Comparison of ENCODE assay signal across 13 cellular contexts in the genomic region with DNA sequence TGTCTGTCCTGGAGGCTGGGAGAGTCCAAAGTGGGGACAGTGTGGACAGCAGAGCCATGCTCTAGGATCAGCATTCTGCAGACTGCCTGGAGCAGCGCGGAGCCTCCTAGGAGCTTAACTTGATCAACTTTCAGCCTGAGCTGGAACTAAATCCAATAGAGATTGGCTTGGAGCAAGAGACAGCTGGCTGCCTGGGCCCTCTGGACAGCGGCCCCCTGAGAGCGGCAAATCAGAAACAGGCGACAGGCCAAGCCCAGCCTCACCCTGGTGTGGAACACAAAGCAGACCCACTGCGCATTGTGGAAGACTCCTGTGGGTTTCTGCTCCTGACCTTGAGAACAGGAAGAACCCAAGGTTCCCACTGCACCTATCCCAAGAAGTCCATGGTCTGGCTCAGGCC.
A peak's percentile ranks its signal among the peaks of the same experiment; 100 is the strongest.
DNase-seq lines count a peak whose midpoint lies in the region; ATAC-seq and TF ChIP-seq lines count a peak whose summit lies in the region.
"Had no signal": no experiment of that assay in that cellular context is flagged by ENCODE, and none has a peak within 500 bp of the region (broad histone marks: within the 10 kb centered on the region; RNA-seq: fewer than 3 reads in every experiment).

No MANE protein-coding gene starts in this region.

- BruUV-seq in IMR-90 (replicated peaks; lab: Mats Ljungman, UMichigan): no TSS peak

- no peak overlapping the region for H4K5ac ChIP-seq in IMR-90 (ENCODE audit: low read depth, low read length)
- H4K5ac ChIP-seq in mesendoderm (ENCODE audit: low read length): no peak overlapping the region

- H3K23ac ChIP-seq in IMR-90 (ENCODE audit: low read depth, low read length) (no peak overlapping the region), mesendoderm (ENCODE audit: low read length) (no peak overlapping the region)

- no peak overlapping the region for H3K27ac ChIP-seq in IMR-90 (ENCODE audit: insufficient read depth, low read length)
- H3K27ac ChIP-seq in WERI-Rb-1: peak overlapping the region; percentile 84
- no peak overlapping the region for H3K27ac ChIP-seq in mesendoderm (ENCODE audit: low read depth, low read length)
- H3K27ac ChIP-seq: C4-2B had no signal

- H3K18ac ChIP-seq in IMR-90 (ENCODE audit: low read depth, low read length) (no peak overlapping the region), mesendoderm (ENCODE audit: low read length) (peak overlapping the region; percentile 32)

- no peak for TF ChIP-seq POLR2A in IMR-90 (IDR thresholded peaks at IDR 0.05; ENCODE audit: low read depth, low read length)

- H2AFZ ChIP-seq in IMR-90 (replicated peaks; ENCODE audit: low read length, poor library complexity): no peak overlapping the region

- no peak overlapping the region for H2BK20ac ChIP-seq in IMR-90 (ENCODE audit: low read depth, low read length)

- H3K27me3 ChIP-seq in IMR-90 (ENCODE audit: control insufficient read depth, insufficient read depth, low read length): no peaks in the 10 kb centered on the region
- H3K27me3 ChIP-seq in WERI-Rb-1 (ENCODE audit: insufficient read depth, low read depth, severe bottlenecking): no peaks in the 10 kb centered on the region
- no peaks in the 10 kb centered on the region for H3K27me3 ChIP-seq in mesendoderm (ENCODE audit: insufficient read depth, low read length, poor library complexity)

- H3K4ac ChIP-seq in IMR-90 (ENCODE audit: low read depth, low read length) (no peak overlapping the region), mesendoderm (ENCODE audit: low read depth, low read length) (no peak overlapping the region)

- no peaks in the 10 kb centered on the region for H3K79me2 ChIP-seq in mesendoderm (ENCODE audit: control insufficient read depth, insufficient read depth, low read length)

- no peak for TF ChIP-seq CTCF in IMR-90 (conservative IDR thresholded peaks at IDR 0.05; ENCODE audit: low read depth, low read length)
- no peak for TF ChIP-seq CTCF in WERI-Rb-1 (IDR thresholded peaks at IDR 0.05; ENCODE audit: low read depth, low read length)

- no peak overlapping the region for H3K4me3 Mint-ChIP-seq in stimulated activated naive CD8-positive, alpha-beta T cell treated with anti-CD3 and anti-CD28 coated beads, Interleukin-15, amount 100 ng/mL, for 72 hours
- H3K4me3 Mint-ChIP-seq: CD4-positive, alpha-beta T cell had no signal

- CTCF ChIA-PET in IMR-90 (lab: Yijun Ruan, JAX): no interaction called here

- no peak overlapping the region for H2BK5ac ChIP-seq in IMR-90 (ENCODE audit: low read depth, low read length, poor library complexity, severe bottlenecking)
- no peak overlapping the region for H2BK5ac ChIP-seq in mesendoderm (ENCODE audit: low read length)

- H3K4me2 ChIP-seq in IMR-90 (ENCODE audit: low read depth, low read length): no peak overlapping the region
- H3K4me2 ChIP-seq in mesendoderm (ENCODE audit: low read length): no peak overlapping the region

- intact Hi-C loops in IMR-90 (cut with micrococcal nuclease): no loop called here

- H3K9me3 ChIP-seq in IMR-90 (ENCODE audit: control insufficient read depth, insufficient read depth, low read length) (no peaks in the 10 kb centered on the region), WERI-Rb-1 (ENCODE audit: severe bottlenecking) (peaks cover 3% of the 10 kb centered on the region)

- H3K27ac Mint-ChIP-seq in stimulated activated naive CD8-positive, alpha-beta T cell treated with anti-CD3 and anti-CD28 coated beads, Interleukin-15, amount 100 ng/mL, for 72 hours: no peak overlapping the region
- H3K27ac Mint-ChIP-seq: CD4-positive, alpha-beta T cell had no signal

- no peak overlapping the region for H2BK15ac ChIP-seq in IMR-90 (ENCODE audit: low read depth, low read length)
- H2BK15ac ChIP-seq in mesendoderm (replicated peaks; ENCODE audit: low read depth): no peak overlapping the region

- H2AK5ac ChIP-seq in IMR-90 (ENCODE audit: low read depth, low read length) (no peak overlapping the region), mesendoderm (ENCODE audit: low read length) (no peak overlapping the region)

- no peaks in the 10 kb centered on the region for H3K9me3 Mint-ChIP-seq in stimulated activated naive CD8-positive, alpha-beta T cell treated with anti-CD3 and anti-CD28 coated beads, Interleukin-15, amount 100 ng/mL, for 72 hours
- H3K9me3 Mint-ChIP-seq: CD4-positive, alpha-beta T cell had no signal

- POLR2A ChIA-PET in IMR-90 (lab: Charles Lee; ENCODE audit: unreplicated experiment): no interaction called here

- no peak overlapping the region for H3K4me3 ChIP-seq in IMR-90 (ENCODE audit: insufficient read depth, low read depth, low read length)
- H3K4me3 ChIP-seq in WERI-Rb-1 (ENCODE audit: low read depth, low read length): no peak overlapping the region
- H3K4me3 ChIP-seq in mesendoderm (ENCODE audit: low read length): no peak overlapping the region

- no peak for TF ChIP-seq RAD21 in IMR-90 (IDR thresholded peaks at IDR 0.05; ENCODE audit: low read length)

- H3K27me3 Mint-ChIP-seq in stimulated activated naive CD8-positive, alpha-beta T cell treated with anti-CD3 and anti-CD28 coated beads, Interleukin-15, amount 100 ng/mL, for 72 hours: peaks cover 19% of the 10 kb centered on the region

- no peak for ATAC-seq in IMR-90 (ENCODE audit: low read depth)
- no peak for ATAC-seq in stimulated activated naive CD8-positive, alpha-beta T cell treated with anti-CD3 and anti-CD28 coated beads, Interleukin-15, amount 100 ng/mL, for 72 hours

- no peaks in the 10 kb centered on the region for H3K36me3 ChIP-seq in IMR-90 (ENCODE audit: control insufficient read depth, insufficient read depth, low read length)
- no peaks in the 10 kb centered on the region for H3K36me3 ChIP-seq in WERI-Rb-1
- no peaks in the 10 kb centered on the region for H3K36me3 ChIP-seq in mesendoderm (ENCODE audit: control insufficient read depth, insufficient read depth, low read length)

- no peak overlapping the region for H4K8ac ChIP-seq in IMR-90 (ENCODE audit: low read depth in 2 of 2, low read length in 2 of 2)
- H4K8ac ChIP-seq in mesendoderm (ENCODE audit: low read depth, low read length): no peak overlapping the region

- H3K9me1 ChIP-seq in IMR-90 (ENCODE audit: insufficient read depth, low read length): no peaks in the 10 kb centered on the region

- in situ Hi-C loops in IMR-90 (cut with MboI; ENCODE audit: low sequenced_read_pairs): no loop called here

- H3K9ac ChIP-seq in IMR-90 (ENCODE audit: low read depth, low read length): no peak overlapping the region
- H3K9ac ChIP-seq in mesendoderm (ENCODE audit: low read length): no peak overlapping the region

- no peaks in the 10 kb centered on the region for H3K4me1 ChIP-seq in IMR-90 (ENCODE audit: control insufficient read depth, insufficient read depth, low read length)
- H3K4me1 ChIP-seq in mesendoderm (ENCODE audit: control insufficient read depth, low read depth, low read length): peaks cover 2% of the 10 kb centered on the region

- no peaks in the 10 kb centered on the region for H4K20me1 ChIP-seq in IMR-90 (ENCODE audit: insufficient read depth, low read length)

- H2AK9ac ChIP-seq in IMR-90 (replicated peaks; ENCODE audit: low read depth, low read length, poor library complexity): peak overlapping the region; percentile 35

- dilution Hi-C loops in IMR-90 (cut with HindIII; ENCODE audit: low sequenced_read_pairs, unreplicated experiment): no loop called here

- DNase-seq in IMR-90: no peak
- peak; percentile 86 for DNase-seq in WERI-Rb-1
- DNase-seq in mesendoderm: no peak
- DNase-seq in KG1 (lab: John Stamatoyannopoulos, UW): no peak
- no peak for DNase-seq in GDM1 (lab: John Stamatoyannopoulos, UW)
- DNase-seq in stimulated activated naive CD8-positive, alpha-beta T cell treated with anti-CD3 and anti-CD28 coated beads, Interleukin-15, amount 100 ng/mL, for 72 hours: no peak
- DNase-seq: AML-193; CD4-positive, alpha-beta T cell; DMS153; DMS79; GF-D8; HCEC 1CT had no signal

- H4K91ac ChIP-seq in IMR-90 (ENCODE audit: insufficient read depth, low read depth, low read length): no peak overlapping the region

- H3K4me1 Mint-ChIP-seq in stimulated activated naive CD8-positive, alpha-beta T cell treated with anti-CD3 and anti-CD28 coated beads, Interleukin-15, amount 100 ng/mL, for 72 hours: no peaks in the 10 kb centered on the region

- H3K79me1 ChIP-seq in IMR-90 (ENCODE audit: low read depth in 1 of 2, low read length in 2 of 2) (no peaks in the 10 kb centered on the region), mesendoderm (ENCODE audit: low read length) (no peaks in the 10 kb centered on the region)

- H3K56ac ChIP-seq in IMR-90 (ENCODE audit: extremely low read depth, insufficient read depth, low read length) (no peak overlapping the region), mesendoderm (ENCODE audit: low read length) (peak overlapping the region; percentile 17)

- H3K14ac ChIP-seq in IMR-90 (replicated peaks; ENCODE audit: low read depth, low read length): no peak overlapping the region

- H2BK120ac ChIP-seq in IMR-90 (ENCODE audit: low read depth, low read length) (no peak overlapping the region), mesendoderm (ENCODE audit: low read depth, low read length) (no peak overlapping the region)

- 80% methylated on average over 2 of the region's 6 CpGs; no CpG with 5 or more reads in 1 of the 2 experiments for WGBS in IMR-90 (ENCODE audit: extremely low coverage in 2 of 2, insufficient read length in 1 of 2), 2 experiments
- WGBS in mesendoderm (ENCODE audit: extremely low coverage, insufficient coverage, low lambda C conversion rate): no CpG with 5 or more reads among the region's 6 CpGs

TF ChIP-seq in IMR-90, 13 proteins besides CTCF, POLR2A, EP300 and RAD21 (continues in another document):
- TF ChIP-seq CHD1 (IDR thresholded peaks at IDR 0.05; ENCODE audit: low read depth, low read length) (no peak), RCOR1 (IDR thresholded peaks at IDR 0.05; ENCODE audit: insufficient replicate concordance, low read length) (no peak), SMC3 (IDR thresholded peaks at IDR 0.05; ENCODE audit: low read depth, low read length) (no peak), MAZ (IDR thresholded peaks at IDR 0.05; ENCODE audit: borderline replicate concordance, low read depth, low read length) (no peak), NFE2L2 (IDR thresholded peaks at IDR 0.05; ENCODE audit: low read depth, low read length) (no peak), FOS (IDR thresholded peaks at IDR 0.05; ENCODE audit: low read depth, low read length) (no peak), RFX5 (IDR thresholded peaks at IDR 0.05; ENCODE audit: low read depth, low read length) (no peak), BHLHE40 (IDR thresholded peaks at IDR 0.05; ENCODE audit: low read depth, low read length) (no peak)
- TF ChIP-seq, protein P1, sequence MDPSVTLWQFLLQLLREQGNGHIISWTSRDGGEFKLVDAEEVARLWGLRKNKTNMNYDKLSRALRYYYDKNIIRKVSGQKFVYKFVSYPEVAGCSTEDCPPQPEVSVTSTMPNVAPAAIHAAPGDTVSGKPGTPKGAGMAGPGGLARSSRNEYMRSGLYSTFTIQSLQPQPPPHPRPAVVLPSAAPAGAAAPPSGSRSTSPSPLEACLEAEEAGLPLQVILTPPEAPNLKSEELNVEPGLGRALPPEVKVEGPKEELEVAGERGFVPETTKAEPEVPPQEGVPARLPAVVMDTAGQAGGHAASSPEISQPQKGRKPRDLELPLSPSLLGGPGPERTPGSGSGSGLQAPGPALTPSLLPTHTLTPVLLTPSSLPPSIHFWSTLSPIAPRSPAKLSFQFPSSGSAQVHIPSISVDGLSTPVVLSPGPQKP (IDR thresholded peaks at IDR 0.05; ENCODE audit: borderline replicate concordance, low read depth, low read length): no peak
